11 cellular contexts compared by ENCODE assay signal in the genomic region with DNA sequence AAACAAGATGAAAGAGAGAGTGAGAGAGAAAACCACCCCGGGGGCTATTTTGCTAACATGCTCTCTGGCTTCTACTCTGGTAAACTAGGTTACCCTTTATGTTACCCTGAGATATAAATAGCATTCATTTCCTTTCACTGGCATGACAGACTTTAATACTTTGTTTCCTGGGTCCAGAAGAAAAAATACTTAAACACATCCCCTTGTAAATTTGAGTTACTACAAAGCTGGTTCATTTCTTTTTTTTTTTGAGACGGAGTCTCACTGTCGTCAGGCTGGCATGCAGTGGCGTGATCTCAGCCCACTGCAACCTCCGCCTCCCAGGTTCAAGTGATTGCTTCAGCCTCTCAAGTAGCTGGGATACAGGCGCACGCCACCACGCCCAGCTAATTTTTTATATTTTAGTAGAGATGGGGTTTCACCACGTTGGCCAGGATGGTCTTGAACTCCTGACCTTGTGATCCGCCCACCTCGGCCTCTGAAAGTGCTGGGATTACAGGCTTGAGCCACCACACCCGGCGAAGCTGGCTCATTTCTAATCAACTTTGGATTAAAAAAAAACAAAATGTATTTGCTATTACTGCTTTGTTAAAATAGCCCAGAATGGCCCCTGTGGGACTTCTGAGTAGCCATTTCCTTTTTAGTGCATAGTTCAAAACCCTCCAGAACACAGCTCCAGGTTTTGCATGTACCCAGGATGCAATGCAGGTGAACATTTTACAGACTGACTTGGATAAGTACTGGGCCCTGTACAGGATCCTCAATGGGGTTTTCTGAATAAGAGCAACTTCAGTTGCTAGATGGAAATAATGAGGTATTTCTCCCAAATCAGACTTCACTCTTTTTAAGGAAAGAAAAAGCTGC. TPM values are rescaled to one million over a fixed set of nuclear protein-coding genes. Genes with fewer than 3 reads are reported as not detected.
DNase-seq lines count a peak whose midpoint lies in the region; ATAC-seq, FAIRE-seq and TF ChIP-seq lines count a peak whose summit lies in the region.
"Had no signal": no experiment of that assay in that cellular context is flagged by ENCODE, and none has a peak within 500 bp of the region (broad histone marks: within the 10 kb centered on the region; RNA-seq: fewer than 3 reads in every experiment).

No MANE protein-coding gene starts in this region.

- H3K4me2 ChIP-seq in K562 (ENCODE audit: insufficient read depth, low read length) = no peak overlapping the region

- H3K4me3 Mint-ChIP-seq in MCF 10A (ENCODE audit: unreplicated experiment) = no peak overlapping the region

- CTCF ChIA-PET in MCF 10A (lab: Yijun Ruan, JAX) (interaction anchor here (0.5 to 1.5 kb wide), 5 partner anchors 10 to 66 kb away, joined by 3 to 5 read pairs (median 4); partner anchors contain the start of gene MTF1), K562 (lab: Yijun Ruan, JAX; ENCODE audit: low intra/inter-chr PET ratio) (no interaction called here)

- TF ChIP-seq CTCF in breast epithelium (IDR thresholded peaks at IDR 0.05) = no peak
- TF ChIP-seq CTCF in MCF 10A (IDR thresholded peaks at IDR 0.05; ENCODE audit: unreplicated experiment) = no peak
- no peak for TF ChIP-seq CTCF in K562 (IDR thresholded peaks at IDR 0.05 in 2 of 3, conservative IDR thresholded peaks at IDR 0.05 in 1 of 3; ENCODE audit: insufficient read depth in 2 of 3, low read depth in 1 of 3, low read length in 3 of 3)
- TF ChIP-seq CTCF in GM20000 (IDR thresholded peaks at IDR 0.05; ENCODE audit: extremely low read depth, missing control alignments) = no peak

- in situ Hi-C loops in K562 (cut with MboI) = no loop called here

- no peaks in the 10 kb centered on the region for H3K36me3 Mint-ChIP-seq in MCF 10A (ENCODE audit: insufficient read depth, unreplicated experiment)

- H3K79me2 ChIP-seq in K562 (ENCODE audit: control insufficient read depth, insufficient read depth, low read length) = peaks cover 85% of the 10 kb centered on the region

- no peaks in the 10 kb centered on the region for H3K36me3 ChIP-seq in breast epithelium
- H3K36me3 ChIP-seq in K562 (ENCODE audit: control insufficient read depth, insufficient read depth, low read length) = peaks cover 8% of the 10 kb centered on the region; the same call in 1 of the 3 replicates
- H3K36me3 ChIP-seq in thymus (ENCODE audit: control insufficient read depth, insufficient read depth) = peaks cover 3% of the 10 kb centered on the region

- peaks cover 0 to 6% of the 10 kb centered on the region in 2 donors for H3K4me1 ChIP-seq in breast epithelium
- H3K4me1 ChIP-seq in K562 (replicated peaks in 1 of 2; ENCODE audit: control insufficient read depth in 2 of 2, insufficient read depth in 2 of 2, low read length in 2 of 2) = peaks cover 50 to 57% of the 10 kb centered on the region in 2 experiments; a peak in 4 of 5 replicates
- H3K4me1 ChIP-seq in thymus (ENCODE audit: control insufficient read depth, insufficient read depth, low read length) = peaks cover 22% of the 10 kb centered on the region

- DNase-seq in breast epithelium (ENCODE audit: low spot score in 2 of 2) (no peak), MCF 10A (ENCODE audit: unreplicated experiment) (no peak), K562 (ENCODE audit: extremely low read depth in 1 of 4, low spot score in 3 of 4) (no peak), CD1c-positive myeloid dendritic cell (ENCODE audit: extremely low spot score) (no peak), NCI-H187 (lab: John Stamatoyannopoulos, UW) (no peak), GM20000 (ENCODE audit: low spot score) (no peak)
- DNase-seq: NCI-H1105 treated with DMSO at 0.1 percent for 48 hours had no signal

- peak; percentile 64 for ATAC-seq in HG03354 (IDR thresholded peaks at IDR 0.05; ENCODE audit: poor library complexity, severe bottlenecking, unreplicated experiment)
- ATAC-seq in K562 = no peak

- H3K9me3 ChIP-seq in breast epithelium = no peaks in the 10 kb centered on the region
- H3K9me3 ChIP-seq in K562 (replicated peaks; ENCODE audit: control insufficient read depth, insufficient read depth, low read depth, low read length) = no peaks in the 10 kb centered on the region
- H3K9me3 ChIP-seq in thymus (ENCODE audit: control insufficient read depth) = no peaks in the 10 kb centered on the region

- TF ChIP-seq POLR2A in breast epithelium (IDR thresholded peaks at IDR 0.05) (no peak), K562 (conservative IDR thresholded peaks at IDR 0.05) (no peak)

- peaks cover 8% of the 10 kb centered on the region for H4K20me1 ChIP-seq in K562 (replicated peaks; ENCODE audit: control insufficient read depth, insufficient read depth, low read length)

- H3K27ac ChIP-seq in breast epithelium = peak overlapping the region; percentile 34 to 63
- H3K27ac ChIP-seq in K562 (ENCODE audit: extremely low read depth, low read depth, low read length) = no peak overlapping the region
- H3K27ac ChIP-seq in thymus (ENCODE audit: low read depth) = peak overlapping the region; percentile 81
- H3K27ac ChIP-seq: C4-2B had no signal

- POLR2A ChIA-PET in MCF 10A (lab: Yijun Ruan, JAX) = no interaction called here
- POLR2A ChIA-PET in K562 (lab: Yijun Ruan, JAX) = interaction anchor here (1.1 to 1.2 kb wide), 2 partner anchors 21 to 51 kb away, joined by 3 read pairs; partner anchors contain the start of gene INPP5B

- H3K9ac ChIP-seq in K562 (ENCODE audit: insufficient read depth in 1 of 2, low read depth in 2 of 2, low read length in 2 of 2) = no peak overlapping the region

- H3K9me1 ChIP-seq in K562 (ENCODE audit: control insufficient read depth, insufficient read depth, low read length) = no peaks in the 10 kb centered on the region

- H3K27me3 Mint-ChIP-seq in MCF 10A (ENCODE audit: insufficient read depth, unreplicated experiment) = no peaks in the 10 kb centered on the region

- BruUV-seq in MCF 10A (replicated peaks; lab: Mats Ljungman, UMichigan) (no TSS peak), K562 (replicated peaks; lab: Mats Ljungman, UMichigan) (no TSS peak)

- no peak for FAIRE-seq in K562 (lab: Jason Lieb, UNC)
- FAIRE-seq: colon had no signal

- TF ChIP-seq RAD21 in K562 (CRISPR knock-in tag; conservative IDR thresholded peaks at IDR 0.05 in 1 of 2, IDR thresholded peaks at IDR 0.05 in 1 of 2) = no peak

- intact Hi-C loops in breast epithelium (cut with DNase I; ENCODE audit: low total_unique reads) = no loop called here
- intact Hi-C loops in MCF 10A (cut with micrococcal nuclease) = no loop called here
- intact Hi-C loops in K562 (cut with micrococcal nuclease) = no loop called here

- H3K9me3 Mint-ChIP-seq in MCF 10A (ENCODE audit: unreplicated experiment) = no peaks in the 10 kb centered on the region

- no peak overlapping the region for H3K4me3 ChIP-seq in breast epithelium
- H3K4me3 ChIP-seq in K562 = no peak overlapping the region
- H3K4me3 ChIP-seq in thymus (ENCODE audit: low read length) = no peak overlapping the region

- H3K4me1 Mint-ChIP-seq in MCF 10A (ENCODE audit: insufficient read depth, unreplicated experiment) = peaks cover 12% of the 10 kb centered on the region

- no peak overlapping the region for H3K27ac Mint-ChIP-seq in MCF 10A (ENCODE audit: low read depth, unreplicated experiment)

- no peaks in the 10 kb centered on the region for H3K27me3 ChIP-seq in breast epithelium
- H3K27me3 ChIP-seq in K562 (ENCODE audit: control insufficient read depth in 2 of 2, insufficient read depth in 2 of 2, low read length in 2 of 2) = no peaks in the 10 kb centered on the region
- H3K27me3 ChIP-seq in thymus (ENCODE audit: control insufficient read depth, insufficient read depth) = no peaks in the 10 kb centered on the region

- TF ChIP-seq EP300 in K562 (IDR thresholded peaks at IDR 0.05; ENCODE audit: low read length) = no peak

- WGBS in K562 (ENCODE audit: insufficient coverage, low coverage, missing lambda C conversion rate) = 79% methylated on average over 13 of the region's 13 CpGs
- WGBS in thymus = 77% methylated on average over 13 of the region's 13 CpGs

- no peak overlapping the region for H2AFZ ChIP-seq in K562 (ENCODE audit: low read depth, low read length)

TF ChIP-seq in K562, 482 proteins besides CTCF, POLR2A, EP300 and RAD21:
- TF ChIP-seq TCF7 (IDR thresholded peaks at IDR 0.05; ENCODE audit: borderline replicate concordance) (no peak), EGR1 (conservative IDR thresholded peaks at IDR 0.05) (0 out of 2 replicates have a peak, but pooled peaks have one; percentile 17)

RNA-seq across cellular contexts. Expression of gene INPP5B, which starts 20.6 kb away (rescaled TPM):
- total RNA-seq in breast epithelium (10 to 100 TPM; 21.3 to 34.1 (median 25.6) TPM), MCF 10A (2022) (4.7 and 5.9 TPM in 2 replicates), K562 (2014; rRNA removed) (25.2 and 33.7 TPM in 2 replicates), K562 (2014; rRNA removed; fragmentation: Illumina TruSeq; extraction: Trizol) (26.3 and 27.9 TPM in 2 replicates), K562 (2015; rRNA removed; fragmentation: Illumina TruSeq; extraction: Trizol) (22.2 and 23.6 TPM in 2 replicates), K562 (2021) (27.8 and 28.7 TPM in 2 replicates)
- 143 and 150 TPM in 2 replicates for total RNA-seq in K562 (2011; cell fraction: chromatin; rRNA removed; ENCODE audit: low replicate concordance)
- total RNA-seq in K562 (2011; cell fraction: nucleolus; rRNA removed) = 71.7 and 79.2 TPM in 2 replicates
- 90.1 and 108 TPM in 2 replicates for total RNA-seq in K562 (2011; cell fraction: nucleoplasm; rRNA removed)
- polyA plus RNA-seq in K562 (2011; rRNA removed) (20.9 and 27.8 TPM in 2 replicates), K562 (2014; fragmentation: Illumina TruSeq; extraction: Trizol) (19.7 and 19.8 TPM in 2 replicates), K562 (2014; fragmentation: Nextera tagmentation; extraction: Ambion mirVana) (10 to 100 TPM; 14.1 to 16.5 TPM), K562 (2014; rRNA removed) (18.5 and 20.9 TPM in 2 replicates), thymus (24.8 TPM)
- 13.6 and 20.1 TPM in 2 replicates for polyA plus RNA-seq in K562 (2011; cell fraction: cytosol; rRNA removed)
- polyA plus RNA-seq in K562 (2011; cell fraction: nucleus; rRNA removed) = 33.3 and 37.6 TPM in 2 replicates
- polyA plus RNA-seq in K562 (2012) = 10.8 and 18.4 TPM in 2 replicates
- polyA minus RNA-seq in K562 (2011; rRNA and poly(A)+ RNA removed) = 43.4 and 44.7 TPM in 2 replicates
- polyA minus RNA-seq in K562 (2011; cell fraction: cytosol; rRNA and poly(A)+ RNA removed) = 23.4 and 25.6 TPM in 2 replicates
- polyA minus RNA-seq in K562 (2011; cell fraction: nucleus; rRNA and poly(A)+ RNA removed) = 26.3 and 44.0 TPM in 2 replicates
